17 cellular contexts compared by ENCODE assay signal in the genomic region with DNA sequence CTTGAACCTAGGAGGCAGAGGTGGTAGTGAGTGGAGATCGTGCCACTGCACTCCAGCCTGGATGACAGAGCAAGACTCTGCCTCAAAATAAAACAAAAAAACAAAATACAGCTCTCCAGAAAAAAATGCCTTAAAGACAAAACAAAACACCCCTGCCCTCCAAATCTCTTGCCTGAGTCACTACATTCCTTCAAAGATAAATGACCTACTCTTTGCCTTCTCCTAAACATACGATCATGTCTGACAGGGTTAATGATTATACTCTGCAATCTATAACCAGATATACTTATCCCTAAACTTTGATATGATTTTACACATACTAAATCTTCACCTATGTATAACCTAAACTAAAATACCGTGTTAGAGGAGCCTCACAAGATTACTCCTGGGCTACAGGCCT. TPM values are rescaled to one million over a fixed set of nuclear protein-coding genes. Genes with fewer than 3 reads are reported as not detected.
DNase-seq lines count a peak whose midpoint lies in the region; ATAC-seq and TF ChIP-seq lines count a peak whose summit lies in the region.
"Had no signal": no experiment of that assay in that cellular context is flagged by ENCODE, and none has a peak within 500 bp of the region (broad histone marks: within the 10 kb centered on the region; RNA-seq: fewer than 3 reads in every experiment).

No MANE protein-coding gene starts in this region.

- POLR2A ChIA-PET in IMR-90 (lab: Charles Lee; ENCODE audit: unreplicated experiment): no interaction called here
- POLR2A ChIA-PET in CD4-positive, alpha-beta memory T cell (lab: Charles Lee; ENCODE audit: partially characterized antibody): interaction anchor here (2.3 kb wide), 1 partner anchor 242 kb away, joined by 9 read pairs; no protein-coding TSS in a partner anchor

- H3K36me3 Mint-ChIP-seq in activated naive CD4-positive, alpha-beta T cell treated with anti-CD3 and anti-CD28 coated beads, Interleukin-2, amount 50 U/mL, for 24 hours: peaks cover 7% of the 10 kb centered on the region
- peaks cover 9 to 15% of the 10 kb centered on the region in 2 donors for H3K36me3 Mint-ChIP-seq in CD4-positive, alpha-beta memory T cell

- no TSS peak for BruUV-seq in IMR-90 (replicated peaks; lab: Mats Ljungman, UMichigan)

- H3K4me1 Mint-ChIP-seq in activated naive CD4-positive, alpha-beta T cell treated with anti-CD3 and anti-CD28 coated beads, Interleukin-2, amount 50 U/mL, for 24 hours: peaks cover 39% of the 10 kb centered on the region
- H3K4me1 Mint-ChIP-seq in CD4-positive, alpha-beta memory T cell: peaks cover 10 to 34% (median 20%) of the 10 kb centered on the region in 4 donors

- dilution Hi-C loops in IMR-90 (cut with HindIII; ENCODE audit: low sequenced_read_pairs, unreplicated experiment): no loop called here

- no peak overlapping the region for H2BK5ac ChIP-seq in IMR-90 (ENCODE audit: low read depth, low read length, poor library complexity, severe bottlenecking)

- WGBS in IMR-90 (ENCODE audit: extremely low coverage in 2 of 2, insufficient read length in 1 of 2), 2 experiments: no CpG with 5 or more reads among the region's 3 CpGs

- in situ Hi-C loops in IMR-90 (cut with MboI; ENCODE audit: low sequenced_read_pairs): no loop called here
- in situ Hi-C loops in gastrocnemius medialis (cut with MboI; ENCODE audit: low sequenced_read_pairs in 4 of 4): loop anchor here in 3 of 4 donors (10.0 to 25.0 kb wide), 3 partner anchors 111 to 223 kb away; a partner anchor contains a TSS

- H3K23ac ChIP-seq in IMR-90 (ENCODE audit: low read depth, low read length): no peak overlapping the region

- H3K27ac Mint-ChIP-seq in activated naive CD4-positive, alpha-beta T cell treated with anti-CD3 and anti-CD28 coated beads, Interleukin-2, amount 50 U/mL, for 24 hours: peak overlapping the region; percentile 74
- H3K27ac Mint-ChIP-seq in CD4-positive, alpha-beta memory T cell: peak overlapping the region in 2 of 7 donors; percentile 51 to 87

- no peak overlapping the region for H2BK20ac ChIP-seq in IMR-90 (ENCODE audit: low read depth, low read length)

- H3K18ac ChIP-seq in IMR-90 (ENCODE audit: low read depth, low read length): no peak overlapping the region

- H3K9me3 Mint-ChIP-seq in activated naive CD4-positive, alpha-beta T cell treated with anti-CD3 and anti-CD28 coated beads, Interleukin-2, amount 50 U/mL, for 24 hours: no peaks in the 10 kb centered on the region
- H3K9me3 Mint-ChIP-seq in CD4-positive, alpha-beta memory T cell: no peaks in the 10 kb centered on the region
- H3K9me3 Mint-ChIP-seq: activated T-helper 17 cell treated with anti-CD3 and anti-CD28 coated beads, Interleukin-2, amount 50 U/mL, for 72 hours; CD8-positive, alpha-beta memory T cell had no signal

- ATAC-seq in IMR-90 (ENCODE audit: low read depth) (no peak; the same call in 1 of the 2 replicates), gastrocnemius medialis (no peak), HG03571 (IDR thresholded peaks at IDR 0.05; ENCODE audit: unreplicated experiment) (no peak)
- ATAC-seq in activated CD4-positive, CD25-positive, alpha-beta regulatory T cell treated with anti-CD3 and anti-CD28 coated beads, Interleukin-2, amount 50 U/mL, for 24 hours: no peak
- ATAC-seq: activated T-helper 17 cell treated with anti-CD3 and anti-CD28 coated beads, Interleukin-2, amount 50 U/mL, for 72 hours; foreskin keratinocyte had no signal

- H4K20me1 ChIP-seq in IMR-90 (ENCODE audit: insufficient read depth, low read length): peaks cover 11% of the 10 kb centered on the region; the same call in 1 of the 2 replicates

- DNase-seq in activated naive CD4-positive, alpha-beta T cell treated with Interleukin-2 at 50 U/mL for 16 hours: no peak
- DNase-seq in IMR-90 (peak; percentile 30), adipocyte (ENCODE audit: low read depth) (peak; percentile 17), gastrocnemius medialis (no peak)
- DNase-seq in CD4-positive, alpha-beta memory T cell: no peak
- DNase-seq: activated CD4-positive, alpha-beta T cell treated with anti-CD3 and anti-CD28 coated beads, Interleukin-2, amount 50 U/mL, for 4 hours; CD8-positive, alpha-beta memory T cell; foreskin keratinocyte; Karpas-422; NCI-H1417 treated with DMSO at 0.1 percent for 48 hours; SW 1271 had no signal

- no peaks in the 10 kb centered on the region for H3K27me3 Mint-ChIP-seq in activated naive CD4-positive, alpha-beta T cell treated with anti-CD3 and anti-CD28 coated beads, Interleukin-2, amount 50 U/mL, for 24 hours
- no peaks in the 10 kb centered on the region for H3K27me3 Mint-ChIP-seq in CD4-positive, alpha-beta memory T cell
- H3K27me3 Mint-ChIP-seq: activated T-helper 17 cell treated with anti-CD3 and anti-CD28 coated beads, Interleukin-2, amount 50 U/mL, for 72 hours; CD8-positive, alpha-beta memory T cell had no signal

- H3K9me1 ChIP-seq in IMR-90 (ENCODE audit: insufficient read depth, low read length): no peaks in the 10 kb centered on the region; the same call in 1 of the 2 replicates

- H2AK9ac ChIP-seq in IMR-90 (replicated peaks; ENCODE audit: low read depth, low read length, poor library complexity): no peak overlapping the region

- no peak for TF ChIP-seq RAD21 in IMR-90 (IDR thresholded peaks at IDR 0.05; ENCODE audit: low read length)

- no peak for TF ChIP-seq POLR2A in IMR-90 (IDR thresholded peaks at IDR 0.05; ENCODE audit: low read depth, low read length)
- no peak for TF ChIP-seq POLR2A in gastrocnemius medialis (IDR thresholded peaks at IDR 0.05)

- no peaks in the 10 kb centered on the region for H3K27me3 ChIP-seq in IMR-90 (ENCODE audit: control insufficient read depth, insufficient read depth, low read length)
- no peaks in the 10 kb centered on the region for H3K27me3 ChIP-seq in adipocyte (replicated peaks; ENCODE audit: control insufficient read depth, insufficient read depth, low read length)
- no peaks in the 10 kb centered on the region for H3K27me3 ChIP-seq in gastrocnemius medialis
- no peaks in the 10 kb centered on the region for H3K27me3 ChIP-seq in CD4-positive, alpha-beta memory T cell (ENCODE audit: insufficient read depth, low read length)
- H3K27me3 ChIP-seq: ascending aorta, foreskin keratinocyte, vagina had no signal

- H3K4me2 ChIP-seq in IMR-90 (ENCODE audit: low read depth, low read length): no peak overlapping the region

- H4K8ac ChIP-seq in IMR-90 (ENCODE audit: low read depth in 2 of 2, low read length in 2 of 2): no peak overlapping the region

- no peak overlapping the region for H3K56ac ChIP-seq in IMR-90 (ENCODE audit: extremely low read depth, insufficient read depth, low read length)

- no peak overlapping the region for H3K9ac ChIP-seq in IMR-90 (ENCODE audit: low read depth, low read length)
- H3K9ac ChIP-seq in adipocyte (ENCODE audit: low read length): no peak overlapping the region

- H3K4me3 ChIP-seq in IMR-90 (ENCODE audit: insufficient read depth, low read depth, low read length): no peak overlapping the region
- H3K4me3 ChIP-seq in adipocyte (ENCODE audit: low read length): no peak overlapping the region
- H3K4me3 ChIP-seq in gastrocnemius medialis: peak overlapping the region in 1 of 4 donors; percentile 84
- H3K4me3 ChIP-seq in CD4-positive, alpha-beta memory T cell (ENCODE audit: low read length in 2 of 2): no peak overlapping the region

- H3K36me3 ChIP-seq in IMR-90 (ENCODE audit: control insufficient read depth, insufficient read depth, low read length): peaks cover 19% of the 10 kb centered on the region
- H3K36me3 ChIP-seq in adipocyte (ENCODE audit: control insufficient read depth, insufficient read depth, low read length, severe bottlenecking): peaks cover 22% of the 10 kb centered on the region
- H3K36me3 ChIP-seq in gastrocnemius medialis: peaks cover 0 to 16% of the 10 kb centered on the region in 2 donors
- H3K36me3 ChIP-seq in CD4-positive, alpha-beta memory T cell (ENCODE audit: insufficient read depth, low read length): peaks cover 3% of the 10 kb centered on the region

- H2BK120ac ChIP-seq in IMR-90 (ENCODE audit: low read depth, low read length): no peak overlapping the region

- H2BK15ac ChIP-seq in IMR-90 (ENCODE audit: low read depth, low read length): no peak overlapping the region

- peaks cover 11 to 14% of the 10 kb centered on the region in 2 experiments; a peak in 3 of 4 replicates for H3K79me1 ChIP-seq in IMR-90 (ENCODE audit: low read depth in 1 of 2, low read length in 2 of 2)

- H2AFZ ChIP-seq in IMR-90 (replicated peaks; ENCODE audit: low read length, poor library complexity): no peak overlapping the region

- no peak overlapping the region for H3K4ac ChIP-seq in IMR-90 (ENCODE audit: low read depth, low read length)

- H4K91ac ChIP-seq in IMR-90 (ENCODE audit: insufficient read depth, low read depth, low read length): no peak overlapping the region

- CTCF ChIA-PET in IMR-90 (lab: Yijun Ruan, JAX): interaction anchor here (1.0 kb wide), 1 partner anchor 147 kb away, joined by 3 read pairs; no protein-coding TSS in a partner anchor
- CTCF ChIA-PET in CD4-positive, alpha-beta memory T cell (lab: Charles Lee; ENCODE audit: partially characterized antibody): interaction anchor here (0.7 to 8.2 kb wide), 5 partner anchors 10 to 241 kb away, joined by 3 to 120 read pairs (median 6); no protein-coding TSS in a partner anchor

- TF ChIP-seq CTCF in IMR-90 (conservative IDR thresholded peaks at IDR 0.05; ENCODE audit: low read depth, low read length): no peak
- no peak for TF ChIP-seq CTCF in gastrocnemius medialis (IDR thresholded peaks at IDR 0.05 in 4 of 5, conservative IDR thresholded peaks at IDR 0.05 in 1 of 5)

- H3K4me3 Mint-ChIP-seq in activated naive CD4-positive, alpha-beta T cell treated with anti-CD3 and anti-CD28 coated beads, Interleukin-2, amount 50 U/mL, for 24 hours: peak overlapping the region; percentile 42
- H3K4me3 Mint-ChIP-seq in CD4-positive, alpha-beta memory T cell: peak overlapping the region in 1 of 8 donors; percentile 52

- intact Hi-C loops in IMR-90 (cut with micrococcal nuclease): loop anchor here (2.0 kb wide), 1 partner anchor 125 kb away; no protein-coding TSS in a partner anchor
- intact Hi-C loops in gastrocnemius medialis (cut with DNase I; ENCODE audit: low total_unique reads): loop anchor here (2.0 to 5.0 kb wide), 2 partner anchors 221 to 243 kb away; a partner anchor contains a TSS
- intact Hi-C loops in CD4-positive, alpha-beta memory T cell (cut with micrococcal nuclease): no loop called here

- H3K27ac ChIP-seq in IMR-90 (ENCODE audit: insufficient read depth, low read length) (no peak overlapping the region), gastrocnemius medialis (peak overlapping the region; percentile 91 to 98 (median 94))
- H3K27ac ChIP-seq in CD4-positive, alpha-beta memory T cell (ENCODE audit: low read depth, low read length): no peak overlapping the region
- H3K27ac ChIP-seq: foreskin keratinocyte, vagina had no signal

- H4K5ac ChIP-seq in IMR-90 (ENCODE audit: low read depth, low read length): no peak overlapping the region

- H2AK5ac ChIP-seq in IMR-90 (ENCODE audit: low read depth, low read length): no peak overlapping the region

- H3K4me1 ChIP-seq in IMR-90 (ENCODE audit: control insufficient read depth, insufficient read depth, low read length) (0 out of 2 replicates have a peak, but pooled peaks cover 2% of the 10 kb centered on the region), adipocyte (ENCODE audit: control insufficient read depth, insufficient read depth, low read length) (peaks cover 11% of the 10 kb centered on the region), gastrocnemius medialis (peaks cover 11 to 21% of the 10 kb centered on the region in 2 donors)
- peaks cover 12% of the 10 kb centered on the region for H3K4me1 ChIP-seq in CD4-positive, alpha-beta memory T cell (ENCODE audit: insufficient read depth, low read length)

- H3K9me3 ChIP-seq in IMR-90 (ENCODE audit: control insufficient read depth, insufficient read depth, low read length) (no peaks in the 10 kb centered on the region), adipocyte (ENCODE audit: control insufficient read depth, low read length) (no peaks in the 10 kb centered on the region), gastrocnemius medialis (no peaks in the 10 kb centered on the region)
- H3K9me3 ChIP-seq in CD4-positive, alpha-beta memory T cell (ENCODE audit: control insufficient read depth in 1 of 2, low read length in 2 of 2): no peaks in the 10 kb centered on the region
- H3K9me3 ChIP-seq: ascending aorta, vagina had no signal

- no peak overlapping the region for H3K14ac ChIP-seq in IMR-90 (replicated peaks; ENCODE audit: low read depth, low read length)

RNA-seq across cellular contexts. Expression of a gene that starts 1.4 kb away (rescaled TPM):
- total RNA-seq in IMR-90 (2012; rRNA removed) (3.2 and 3.3 TPM in 2 replicates), gastrocnemius medialis (10 to 100 TPM; 30.8 to 40.2 (median 38.4) TPM)
- polyA plus RNA-seq in IMR-90 (2012; rRNA removed): 5.2 and 6.4 TPM in 2 replicates
- 5.8 and 11.1 TPM in 2 replicates for polyA plus RNA-seq in IMR-90 (2012; cell fraction: cytosol; rRNA removed)
- 29.2 and 50.2 TPM in 2 replicates for polyA plus RNA-seq in IMR-90 (2012; cell fraction: nucleus; rRNA removed; ENCODE audit: low replicate concordance)
- 10 to 100 TPM; 34.2 to 38.3 TPM for total RNA-seq in CD4-positive, alpha-beta memory T cell
- 10 to 100 TPM in 1 of 2 donors, 1 to 10 TPM in 1; 6.1 to 13.0 TPM for polyA plus RNA-seq in CD4-positive, alpha-beta memory T cell

RNA-seq across cellular contexts. Expression of a gene that starts 13.9 kb away (rescaled TPM):
- total RNA-seq in IMR-90 (2012; rRNA removed) (9.7 and 10.9 TPM in 2 replicates), gastrocnemius medialis (10 to 100 TPM in 2 of 4 donors, 1 to 10 TPM in 2; 2.0 to 13.3 (median 6.5) TPM)
- polyA plus RNA-seq in IMR-90 (2012; rRNA removed): 23.5 and 26.5 TPM in 2 replicates
- polyA plus RNA-seq in IMR-90 (2012; cell fraction: cytosol; rRNA removed): 14.3 and 22.8 TPM in 2 replicates
- 73.2 and 140 TPM in 2 replicates for polyA plus RNA-seq in IMR-90 (2012; cell fraction: nucleus; rRNA removed; ENCODE audit: low replicate concordance)
- total RNA-seq in CD4-positive, alpha-beta memory T cell: 1 to 10 TPM; 1.3 TPM
- under 1 TPM in 1 of 2 donors, not detected in 1; 0.22 TPM for polyA plus RNA-seq in CD4-positive, alpha-beta memory T cell

Comparison
In these comparisons a context has a peak if more than half of its experiments do, and no peak if none do; other contexts are left out.
1. DNase-seq: peak in IMR-90 (single experiment) and adipocyte (single experiment); none in activated naive CD4-positive, alpha-beta T cell treated with Interleukin-2 at 50 U/mL for 16 hours (single experiment), gastrocnemius medialis (0 of 2) and CD4-positive, alpha-beta memory T cell (0 of 5).
2. H3K27ac ChIP-seq: peak in gastrocnemius medialis (4 of 4); none in IMR-90 (single experiment) and CD4-positive, alpha-beta memory T cell (single experiment).